32 cellular contexts compared by ENCODE assay signal in the genomic region with DNA sequence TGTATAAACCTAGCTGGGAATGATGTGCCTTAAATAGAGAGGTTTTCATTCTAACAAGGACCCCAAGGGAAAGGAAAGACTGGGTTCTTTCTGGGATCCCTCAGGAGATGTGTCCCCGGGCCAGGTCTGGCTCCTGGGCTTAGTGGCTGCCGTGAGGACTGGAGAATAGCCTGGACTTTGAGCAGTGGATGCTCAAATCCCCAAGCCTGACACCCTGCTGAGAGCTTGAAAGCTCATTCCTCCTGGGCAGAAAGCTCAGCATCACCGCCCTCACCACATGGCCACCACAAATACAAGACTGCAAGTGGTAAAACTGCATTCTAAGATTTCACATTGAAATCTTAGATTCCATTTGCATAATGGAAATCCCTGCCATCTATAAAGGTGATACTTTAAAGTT.
DNase-seq lines count a peak whose midpoint lies in the region; ATAC-seq and TF ChIP-seq lines count a peak whose summit lies in the region.
"Had no signal": no experiment of that assay in that cellular context is flagged by ENCODE, and none has a peak within 500 bp of the region (broad histone marks: within the 10 kb centered on the region; RNA-seq: fewer than 3 reads in every experiment).

No MANE protein-coding gene starts in this region.

- no peak overlapping the region for H3K4ac ChIP-seq in trophoblast cell (ENCODE audit: low read depth, low read length)

- H2BK5ac ChIP-seq in trophoblast cell (ENCODE audit: low read depth, low read length, poor library complexity), result no peak overlapping the region

- H4K12ac ChIP-seq in trophoblast cell (ENCODE audit: low read depth, low read length), result no peak overlapping the region

- no peak overlapping the region for H3K4me2 ChIP-seq in trophoblast cell (ENCODE audit: low read length)
- H3K4me2 ChIP-seq: PC-9 had no signal

- H4K8ac ChIP-seq in trophoblast cell (ENCODE audit: low read depth, low read length), result no peak overlapping the region

- H3K23ac ChIP-seq in trophoblast cell (ENCODE audit: low read length), result no peak overlapping the region

- H3K18ac ChIP-seq in trophoblast cell (ENCODE audit: low read length), result no peak overlapping the region

- no peak overlapping the region for H3K27ac ChIP-seq in trophoblast cell (ENCODE audit: low read depth, low read length)
- H3K27ac ChIP-seq: gastroesophageal sphincter, GM23248, left ventricle myocardium inferior, PC-9, psoas muscle, sigmoid colon, thoracic aorta, vagina, VCaP had no signal

- TF ChIP-seq CTCF in nephron progenitor cell (IDR thresholded peaks at IDR 0.05) (no peak), endothelial cell (IDR thresholded peaks at IDR 0.05; ENCODE audit: unreplicated experiment) (no peak)

- H3K4me3 Mint-ChIP-seq in activated CD4-positive, alpha-beta T cell treated with anti-CD3 and anti-CD28 coated beads, Interleukin-2, amount 10 ng/mL, durations not matched to agents 24 days and 14 days, result no peak overlapping the region
- H3K4me3 Mint-ChIP-seq in activated naive CD8-positive, alpha-beta T cell treated with anti-CD3 and anti-CD28 coated beads, Interleukin-2, amount 50 U/mL, for 24 hours, result peak overlapping the region; percentile 7
- H3K4me3 Mint-ChIP-seq in nephron progenitor cell, result no peak overlapping the region
- no peak overlapping the region for H3K4me3 Mint-ChIP-seq in endothelial cell (ENCODE audit: unreplicated experiment)
- H3K4me3 Mint-ChIP-seq: activated T-cell treated with anti-CD3 and anti-CD28 coated beads, Interleukin-2, amount 50 U/mL, for 72 hours; stimulated activated naive B cell treated with anti-CD40 and anti-IgM and Interleukin-4, amounts not matched to agents 10 μg/mL and 1 μg/mL and 100 μg/mL, for 72 hours; T-helper 2 cell treated with Interferon-gamma antibody and Interleukin-4, amounts not matched to agents 5 μg/mL and 100 μg/mL, for 36 hours had no signal

- peak overlapping the region; percentile 58 for H3K27ac Mint-ChIP-seq in activated CD4-positive, alpha-beta T cell treated with anti-CD3 and anti-CD28 coated beads, Interleukin-2, amount 10 ng/mL, durations not matched to agents 24 days and 14 days
- peak overlapping the region; percentile 70 for H3K27ac Mint-ChIP-seq in activated naive CD8-positive, alpha-beta T cell treated with anti-CD3 and anti-CD28 coated beads, Interleukin-2, amount 50 U/mL, for 24 hours
- peak overlapping the region; percentile 77 for H3K27ac Mint-ChIP-seq in nephron progenitor cell
- H3K27ac Mint-ChIP-seq in endothelial cell (ENCODE audit: unreplicated experiment), result no peak overlapping the region
- H3K27ac Mint-ChIP-seq: activated naive CD4-positive, alpha-beta T cell treated with anti-CD3 and anti-CD28 coated beads, Interleukin-2, amount 50 U/mL, for 72 hours; activated T-cell treated with anti-CD3 and anti-CD28 coated beads, Interleukin-2, amount 50 U/mL, for 72 hours; stimulated activated naive B cell treated with anti-CD40 and anti-IgM and Interleukin-4, amounts not matched to agents 10 μg/mL and 1 μg/mL and 100 μg/mL, for 72 hours; T-helper 2 cell treated with Interferon-gamma antibody and Interleukin-4, amounts not matched to agents 5 μg/mL and 100 μg/mL, for 36 hours had no signal

- no peaks in the 10 kb centered on the region for H3K27me3 ChIP-seq in trophoblast cell (ENCODE audit: insufficient read depth, low read length)
- H3K27me3 ChIP-seq: gastroesophageal sphincter, sigmoid colon, vagina had no signal

- H3K4me1 Mint-ChIP-seq in activated CD4-positive, alpha-beta T cell treated with anti-CD3 and anti-CD28 coated beads, Interleukin-2, amount 10 ng/mL, durations not matched to agents 24 days and 14 days, result peaks cover 25% of the 10 kb centered on the region
- peaks cover 48% of the 10 kb centered on the region for H3K4me1 Mint-ChIP-seq in activated naive CD8-positive, alpha-beta T cell treated with anti-CD3 and anti-CD28 coated beads, Interleukin-2, amount 50 U/mL, for 24 hours
- H3K4me1 Mint-ChIP-seq in nephron progenitor cell (peaks cover 44% of the 10 kb centered on the region), endothelial cell (ENCODE audit: unreplicated experiment) (peaks cover 3% of the 10 kb centered on the region)
- H3K4me1 Mint-ChIP-seq: stimulated activated naive B cell treated with anti-CD40 and anti-IgM and Interleukin-4, amounts not matched to agents 10 μg/mL and 1 μg/mL and 100 μg/mL, for 72 hours had no signal

- H3K79me1 ChIP-seq in trophoblast cell (ENCODE audit: low read length), result no peaks in the 10 kb centered on the region

- peaks cover 3% of the 10 kb centered on the region for H3K9me3 ChIP-seq in trophoblast cell (ENCODE audit: insufficient read depth, low read depth, low read length)
- H3K9me3 ChIP-seq: gastroesophageal sphincter, left ventricle myocardium inferior, psoas muscle, sigmoid colon, thoracic aorta, vagina had no signal

- H2BK12ac ChIP-seq in trophoblast cell (ENCODE audit: low read length), result no peak overlapping the region

- no peak overlapping the region for H3K4me3 ChIP-seq in trophoblast cell (ENCODE audit: low read depth, low read length)
- H3K4me3 ChIP-seq: gastroesophageal sphincter, GM23248, left ventricle myocardium inferior, PC-9, psoas muscle, sigmoid colon, thoracic aorta, vagina had no signal

- H4K91ac ChIP-seq in trophoblast cell (ENCODE audit: low read depth, low read length), result no peak overlapping the region

- no peaks in the 10 kb centered on the region for H3K27me3 Mint-ChIP-seq in activated CD4-positive, alpha-beta T cell treated with anti-CD3 and anti-CD28 coated beads, Interleukin-2, amount 10 ng/mL, durations not matched to agents 24 days and 14 days
- H3K27me3 Mint-ChIP-seq in activated naive CD8-positive, alpha-beta T cell treated with anti-CD3 and anti-CD28 coated beads, Interleukin-2, amount 50 U/mL, for 24 hours, result peaks cover 9% of the 10 kb centered on the region
- H3K27me3 Mint-ChIP-seq in nephron progenitor cell (ENCODE audit: low read depth, poor library complexity), result peaks cover 9% of the 10 kb centered on the region
- H3K27me3 Mint-ChIP-seq in endothelial cell (ENCODE audit: unreplicated experiment), result peaks cover 2% of the 10 kb centered on the region

- no peaks in the 10 kb centered on the region for H3K36me3 Mint-ChIP-seq in activated CD4-positive, alpha-beta T cell treated with anti-CD3 and anti-CD28 coated beads, Interleukin-2, amount 10 ng/mL, durations not matched to agents 24 days and 14 days (ENCODE audit: low read depth)
- H3K36me3 Mint-ChIP-seq in activated naive CD8-positive, alpha-beta T cell treated with anti-CD3 and anti-CD28 coated beads, Interleukin-2, amount 50 U/mL, for 24 hours (ENCODE audit: low read depth), result no peaks in the 10 kb centered on the region
- H3K36me3 Mint-ChIP-seq in nephron progenitor cell (ENCODE audit: low read depth), result peaks cover 34% of the 10 kb centered on the region
- no peaks in the 10 kb centered on the region for H3K36me3 Mint-ChIP-seq in endothelial cell (ENCODE audit: low read depth, unreplicated experiment)
- H3K36me3 Mint-ChIP-seq: stimulated activated naive B cell treated with anti-CD40 and anti-IgM and Interleukin-4, amounts not matched to agents 10 μg/mL and 1 μg/mL and 100 μg/mL, for 72 hours had no signal

- WGBS in trophoblast cell (ENCODE audit: extremely low coverage, insufficient coverage, insufficient read length), result no CpG with 5 or more reads among the region's 3 CpGs

- H3K9ac ChIP-seq in trophoblast cell (ENCODE audit: low read length), result no peak overlapping the region
- H3K9ac ChIP-seq: GM23248 had no signal

- ATAC-seq in activated naive CD8-positive, alpha-beta T cell treated with anti-CD3 and anti-CD28 coated beads, Interleukin-2, amount 50 U/mL, for 24 hours, result no peak
- ATAC-seq: gastroesophageal sphincter; HepG2; psoas muscle; Right ventricle myocardium inferior; stimulated activated naive B cell treated with anti-CD40 and anti-IgM and Interleukin-4, amounts not matched to agents 10 μg/mL and 1 μg/mL and 100 μg/mL, for 72 hours had no signal

- no peaks in the 10 kb centered on the region for H3K79me2 ChIP-seq in trophoblast cell (ENCODE audit: control insufficient read depth, insufficient read depth, low read length, poor library complexity)

- H3K9me3 Mint-ChIP-seq in activated CD4-positive, alpha-beta T cell treated with anti-CD3 and anti-CD28 coated beads, Interleukin-2, amount 10 ng/mL, durations not matched to agents 24 days and 14 days, result no peaks in the 10 kb centered on the region
- no peaks in the 10 kb centered on the region for H3K9me3 Mint-ChIP-seq in activated naive CD8-positive, alpha-beta T cell treated with anti-CD3 and anti-CD28 coated beads, Interleukin-2, amount 50 U/mL, for 24 hours
- H3K9me3 Mint-ChIP-seq in nephron progenitor cell, result no peaks in the 10 kb centered on the region
- H3K9me3 Mint-ChIP-seq in endothelial cell (ENCODE audit: unreplicated experiment), result no peaks in the 10 kb centered on the region
- H3K9me3 Mint-ChIP-seq: activated naive CD4-positive, alpha-beta T cell treated with anti-CD3 and anti-CD28 coated beads, Interleukin-2, amount 50 U/mL, for 72 hours; activated T-cell treated with anti-CD3 and anti-CD28 coated beads, Interleukin-2, amount 50 U/mL, for 72 hours; stimulated activated naive B cell treated with anti-CD40 and anti-IgM and Interleukin-4, amounts not matched to agents 10 μg/mL and 1 μg/mL and 100 μg/mL, for 72 hours; T-helper 2 cell treated with Interferon-gamma antibody and Interleukin-4, amounts not matched to agents 5 μg/mL and 100 μg/mL, for 36 hours had no signal

- no peak overlapping the region for H2AFZ ChIP-seq in trophoblast cell (ENCODE audit: insufficient read depth, low read length, poor library complexity)
- H2AFZ ChIP-seq: GM23248, PC-9 had no signal

- no peak for DNase-seq in activated CD4-positive, alpha-beta T cell treated with anti-CD3 and anti-CD28 coated beads, Interleukin-2, amount 10 ng/mL, durations not matched to agents 24 days and 14 days
- no peak for DNase-seq in activated CD4-positive, alpha-beta T cell treated with anti-CD3 and anti-CD28 coated beads, Interleukin-2, amount 50 U/mL, for 1 hour
- DNase-seq in NCI-H146 treated with DMSO at 0.1 percent for 48 hours (lab: John Stamatoyannopoulos, UW; ENCODE audit: unreplicated experiment) (peak; percentile 16), nephron progenitor cell (no peak), endothelial cell (ENCODE audit: low spot score) (no peak), GM19240 (ENCODE audit: insufficient read length, low spot score) (no peak), trophoblast cell (no peak)
- no peak for DNase-seq in activated naive CD8-positive, alpha-beta T cell treated with anti-CD3 and anti-CD28 coated beads, Interleukin-2, amount 50 U/mL, for 24 hours
- DNase-seq: aorta; caudate nucleus; dermis blood vessel endothelial cell; EL; GM23248; hippocampal formation; Kasumi-1; left ventricle myocardium inferior; NCI-H1436; NCI-H526; nucleus accumbens; PC-9; psoas muscle; sigmoid colon; stimulated activated naive B cell treated with anti-CD40 and anti-IgM and Interleukin-4, amounts not matched to agents 10 μg/mL and 1 μg/mL and 100 μg/mL, for 72 hours had no signal

- H3K36me3 ChIP-seq in trophoblast cell (ENCODE audit: control insufficient read depth in 1 of 2, insufficient read depth in 2 of 2, low read length in 2 of 2), result peaks cover 20 to 28% of the 10 kb centered on the region in 2 experiments
- H3K36me3 ChIP-seq: gastroesophageal sphincter, left ventricle myocardium inferior, sigmoid colon, thoracic aorta, vagina had no signal

- H2BK120ac ChIP-seq in trophoblast cell (ENCODE audit: insufficient read depth, low read length, poor library complexity), result no peak overlapping the region

- H3K14ac ChIP-seq in trophoblast cell (ENCODE audit: low read length), result no peak overlapping the region

- intact Hi-C loops in activated CD4-positive, alpha-beta T cell treated with anti-CD3 and anti-CD28 coated beads, Interleukin-2, amount 10 ng/mL, durations not matched to agents 24 days and 14 days (cut with micrococcal nuclease), result no loop called here

- no peak overlapping the region for H2AK5ac ChIP-seq in trophoblast cell (ENCODE audit: low read length)

- H3K4me1 ChIP-seq in trophoblast cell (ENCODE audit: control insufficient read depth in 1 of 2, insufficient read depth in 2 of 2, low read length in 2 of 2), result no peaks in the 10 kb centered on the region
- H3K4me1 ChIP-seq: gastroesophageal sphincter, left ventricle myocardium inferior, psoas muscle, sigmoid colon, vagina had no signal
